ENCODE assay signal across 25 cellular contexts in the genomic region with DNA sequence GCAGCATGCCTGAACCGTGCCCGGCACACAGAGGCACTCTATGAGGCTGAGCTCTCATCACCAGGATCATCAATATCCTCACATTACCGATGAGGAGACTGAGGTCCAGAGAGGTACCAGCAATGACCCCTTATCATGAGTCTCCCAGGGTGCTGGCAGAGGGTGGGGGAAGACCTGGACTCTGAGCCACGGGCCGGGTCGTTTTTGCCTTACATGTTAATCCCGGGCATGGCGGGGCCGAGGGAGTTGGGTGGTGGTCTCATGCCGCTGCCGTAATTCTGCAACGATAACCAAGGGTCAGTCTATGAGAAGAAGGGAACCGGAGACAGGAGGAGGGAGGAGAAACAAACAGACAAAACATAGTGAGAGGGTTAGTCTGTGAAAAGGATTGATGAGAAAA.
"Had no signal": no experiment of that assay in that cellular context is flagged by ENCODE, and none has a peak within 500 bp of the region (broad histone marks: within the 10 kb centered on the region; RNA-seq: fewer than 3 reads in every experiment).

No MANE protein-coding gene starts in this region.

- H3K4me3 Mint-ChIP-seq: activated B cell treated with CpG ODN at 0.5 μM for 24 hours; activated CD4-positive, alpha-beta T cell treated with anti-CD3 and anti-CD28 coated beads for 36 hours; activated naive CD4-positive, alpha-beta T cell treated with anti-CD3 and anti-CD28 coated beads, Interleukin-2, amount 50 U/mL, for 24 hours; activated naive CD8-positive, alpha-beta T cell treated with anti-CD3 and anti-CD28 coated beads, Interleukin-2, amount 50 U/mL, for 24 hours; activated T-cell treated with anti-CD3 and anti-CD28 coated beads, Interleukin-2, amount 50 U/mL, for 24 hours; central memory CD8-positive, alpha-beta T cell; dendritic cell treated with granulocyte-macrophage colony-stimulating factor and Interleukin-4, amounts not matched to agents 40 ng/mL and 50 ng/mL, for 4 days; naive B cell; T-cell; T-helper 2 cell treated with Interferon-gamma antibody and Interleukin-4, amounts not matched to agents 5 μg/mL and 100 μg/mL, for 36 hours had no signal

- H3K27ac Mint-ChIP-seq: activated B cell treated with CpG ODN at 0.5 μM for 24 hours; activated CD4-positive, alpha-beta T cell treated with anti-CD3 and anti-CD28 coated beads for 36 hours; activated naive CD4-positive, alpha-beta T cell treated with anti-CD3 and anti-CD28 coated beads, Interleukin-2, amount 50 U/mL, for 24 hours; activated naive CD8-positive, alpha-beta T cell treated with anti-CD3 and anti-CD28 coated beads, Interleukin-2, amount 50 U/mL, for 24 hours; activated T-cell treated with anti-CD3 and anti-CD28 coated beads, Interleukin-2, amount 50 U/mL, for 24 hours; dendritic cell treated with granulocyte-macrophage colony-stimulating factor and Interleukin-4, amounts not matched to agents 40 ng/mL and 50 ng/mL, for 4 days; T-helper 2 cell treated with Interferon-gamma antibody and Interleukin-4, amounts not matched to agents 5 μg/mL and 100 μg/mL, for 36 hours had no signal

- H3K4me1 ChIP-seq: right lobe of liver, thyroid gland had no signal

- H3K4me3 ChIP-seq: hepatocyte, right lobe of liver, stomach, thyroid gland had no signal

- H3K4me2 ChIP-seq: hepatocyte had no signal

- H3K4me1 Mint-ChIP-seq: activated B cell treated with CpG ODN at 0.5 μM for 24 hours; activated CD4-positive, alpha-beta T cell treated with anti-CD3 and anti-CD28 coated beads for 36 hours; activated naive CD4-positive, alpha-beta T cell treated with anti-CD3 and anti-CD28 coated beads, Interleukin-2, amount 50 U/mL, for 24 hours; activated naive CD8-positive, alpha-beta T cell treated with anti-CD3 and anti-CD28 coated beads, Interleukin-2, amount 50 U/mL, for 24 hours; central memory CD8-positive, alpha-beta T cell; naive B cell; T-cell had no signal

- H3K36me3 Mint-ChIP-seq: naive B cell had no signal

- H2AFZ ChIP-seq: hepatocyte had no signal

- H3K27me3 Mint-ChIP-seq: activated B cell treated with CpG ODN at 0.5 μM for 24 hours; activated CD4-positive, alpha-beta T cell treated with anti-CD3 and anti-CD28 coated beads for 36 hours; activated naive CD4-positive, alpha-beta T cell treated with anti-CD3 and anti-CD28 coated beads, Interleukin-2, amount 50 U/mL, for 24 hours; activated naive CD8-positive, alpha-beta T cell treated with anti-CD3 and anti-CD28 coated beads, Interleukin-2, amount 50 U/mL, for 24 hours; activated T-cell treated with anti-CD3 and anti-CD28 coated beads, Interleukin-2, amount 50 U/mL, for 24 hours; central memory CD8-positive, alpha-beta T cell; dendritic cell treated with granulocyte-macrophage colony-stimulating factor and Interleukin-4, amounts not matched to agents 40 ng/mL and 50 ng/mL, for 4 days; naive B cell; T-cell had no signal

- H3K79me2 ChIP-seq: hepatocyte had no signal

- H3K27me3 ChIP-seq: hepatocyte, right lobe of liver, stomach, thyroid gland had no signal

- H3K9me3 Mint-ChIP-seq: activated B cell treated with CpG ODN at 0.5 μM for 24 hours; activated naive CD4-positive, alpha-beta T cell treated with anti-CD3 and anti-CD28 coated beads, Interleukin-2, amount 50 U/mL, for 24 hours; activated naive CD8-positive, alpha-beta T cell treated with anti-CD3 and anti-CD28 coated beads, Interleukin-2, amount 50 U/mL, for 24 hours; activated T-cell treated with anti-CD3 and anti-CD28 coated beads, Interleukin-2, amount 50 U/mL, for 24 hours; central memory CD8-positive, alpha-beta T cell; dendritic cell treated with granulocyte-macrophage colony-stimulating factor and Interleukin-4, amounts not matched to agents 40 ng/mL and 50 ng/mL, for 4 days; naive B cell; T-cell; T-helper 2 cell treated with Interferon-gamma antibody and Interleukin-4, amounts not matched to agents 5 μg/mL and 100 μg/mL, for 36 hours had no signal

- H3K9me3 ChIP-seq: right lobe of liver, stomach, thyroid gland had no signal

- H3K27ac ChIP-seq: epithelial cell of prostate, hepatocyte, right lobe of liver, stomach, thyroid gland had no signal

- DNase-seq: activated B cell treated with CpG ODN at 0.5 μM for 24 hours; activated CD4-positive, alpha-beta T cell treated with anti-CD3 and anti-CD28 coated beads for 36 hours; activated CD4-positive, alpha-beta T cell treated with anti-CD3 and anti-CD28 coated beads, Interleukin-2, amount 50 U/mL, for 4 hours; activated CD8-positive, alpha-beta memory T cell treated with anti-CD3 and anti-CD28 coated beads for 24 hours; activated CD8-positive, alpha-beta memory T cell treated with anti-CD3 and anti-CD28 coated beads, Interleukin-2, amount 50 U/mL, for 48 hours; activated gamma-delta T cell; activated naive CD8-positive, alpha-beta T cell treated with anti-CD3 and anti-CD28 coated beads, Interleukin-2, amount 50 U/mL, for 24 hours; activated T-cell treated with anti-CD3 and anti-CD28 coated beads, Interleukin-2, amount 50 U/mL, for 24 hours; amygdala; islet precursor cell; left cardiac atrium; left ventricle myocardium superior; naive B cell; posterior cingulate gyrus; right lobe of liver; stimulated activated CD4-positive, alpha-beta T cell treated with anti-CD3 and anti-CD28 coated beads, Interleukin-2, amount 100 ng/mL, for 48 hours; stomach; T-cell; thyroid gland had no signal
